24 cellular contexts compared by ENCODE assay signal in the genomic region with DNA sequence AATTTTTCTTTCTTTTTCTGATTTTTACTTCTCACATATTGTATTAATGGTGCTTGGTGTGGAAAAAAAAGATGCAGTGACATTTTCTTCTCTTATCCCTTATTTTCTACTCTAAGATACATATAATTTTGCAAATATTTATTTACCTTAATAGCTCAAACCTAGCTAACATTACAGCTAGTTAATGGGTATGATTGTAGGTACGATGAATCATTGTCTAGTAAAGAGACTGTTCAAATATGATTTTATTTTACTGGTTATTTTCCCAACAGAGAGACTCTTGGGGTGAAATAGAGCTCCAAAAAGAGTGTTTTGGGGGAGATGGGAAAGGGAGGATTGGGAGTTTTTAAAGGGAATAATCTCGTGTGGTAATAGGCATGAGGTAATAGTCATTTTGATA.
"Had no signal": no experiment of that assay in that cellular context is flagged by ENCODE, and none has a peak within 500 bp of the region (broad histone marks: within the 10 kb centered on the region; RNA-seq: fewer than 3 reads in every experiment).

No MANE protein-coding gene starts in this region.

- H3K9me3 Mint-ChIP-seq: activated CD4-positive, alpha-beta T cell treated with anti-CD3 and anti-CD28 coated beads, Interleukin-2, amount 10 ng/mL, durations not matched to agents 7 days and 5 days; activated naive CD8-positive, alpha-beta T cell treated with anti-CD3 and anti-CD28 coated beads, Interleukin-2, amount 50 U/mL, for 24 hours had no signal

- H3K9me3 ChIP-seq: SJSA1 had no signal

- H3K27me3 ChIP-seq: cardiac muscle cell, SJSA1 had no signal

- H3K27me3 Mint-ChIP-seq: activated CD4-positive, alpha-beta memory T cell treated with anti-CD3 and anti-CD28 coated beads for 36 hours; activated CD4-positive, alpha-beta T cell treated with anti-CD3 and anti-CD28 coated beads, Interleukin-2, amount 10 ng/mL, durations not matched to agents 7 days and 5 days; activated naive CD8-positive, alpha-beta T cell treated with anti-CD3 and anti-CD28 coated beads, Interleukin-2, amount 50 U/mL, for 24 hours had no signal

- H3K4me1 ChIP-seq: SJSA1 had no signal

- H3K27ac ChIP-seq: cardiac muscle cell, RWPE1, SJSA1 had no signal

- H3K4me1 Mint-ChIP-seq: activated CD4-positive, alpha-beta T cell treated with anti-CD3 and anti-CD28 coated beads, Interleukin-2, amount 10 ng/mL, durations not matched to agents 7 days and 5 days; activated naive CD8-positive, alpha-beta T cell treated with anti-CD3 and anti-CD28 coated beads, Interleukin-2, amount 50 U/mL, for 24 hours; brain had no signal

- H3K36me3 ChIP-seq: cardiac muscle cell had no signal

- H3K27ac Mint-ChIP-seq: activated CD4-positive, alpha-beta memory T cell treated with anti-CD3 and anti-CD28 coated beads for 36 hours; activated CD4-positive, alpha-beta T cell treated with anti-CD3 and anti-CD28 coated beads, Interleukin-2, amount 10 ng/mL, durations not matched to agents 7 days and 5 days; activated naive CD4-positive, alpha-beta T cell treated with anti-CD3 and anti-CD28 coated beads, Interleukin-2, amount 50 U/mL, for 72 hours; activated naive CD8-positive, alpha-beta T cell treated with anti-CD3 and anti-CD28 coated beads, Interleukin-2, amount 50 U/mL, for 24 hours; brain had no signal

- H3K4me3 ChIP-seq: cardiac muscle cell, SJSA1 had no signal

- ATAC-seq: activated naive CD4-positive, alpha-beta T cell treated with anti-CD3 and anti-CD28 coated beads, Interleukin-2, amount 50 U/mL, for 72 hours; activated naive CD8-positive, alpha-beta T cell treated with anti-CD3 and anti-CD28 coated beads, Interleukin-2, amount 50 U/mL, for 24 hours; activated T-cell treated with anti-CD3 and anti-CD28 coated beads, Interleukin-2, amount 50 U/mL, for 4 hours; Panc1 had no signal

- DNase-seq: activated CD4-positive, alpha-beta memory T cell treated with anti-CD3 and anti-CD28 coated beads for 36 hours; activated CD4-positive, alpha-beta T cell treated with anti-CD3 and anti-CD28 coated beads, Interleukin-2, amount 10 ng/mL, durations not matched to agents 7 days and 5 days; activated CD4-positive, CD25-positive, alpha-beta regulatory T cell; activated CD8-positive, alpha-beta memory T cell treated with anti-CD3 and anti-CD28 coated beads for 24 hours; activated effector memory CD4-positive, alpha-beta T cell treated with anti-CD3 and anti-CD28 coated beads, Interleukin-2, amount 50 U/mL, for 16 hours; activated naive CD4-positive, alpha-beta T cell treated with Interleukin-2 at 50 U/mL for 16 hours; activated naive CD8-positive, alpha-beta T cell treated with anti-CD3 and anti-CD28 coated beads, Interleukin-2, amount 50 U/mL, for 24 hours; activated T-cell treated with anti-CD3 and anti-CD28 coated beads, Interleukin-2, amount 50 U/mL, for 4 hours; amygdala; KG1; NCI-H1092; NCI-H1417; NCI-H2171; NCI-H345; NCI-H510A; NCI-H526 treated with DMSO at 0.1 percent for 48 hours; SHP77; SW 1271 had no signal

- H3K36me3 Mint-ChIP-seq: activated CD4-positive, alpha-beta memory T cell treated with anti-CD3 and anti-CD28 coated beads for 36 hours; activated naive CD4-positive, alpha-beta T cell treated with anti-CD3 and anti-CD28 coated beads, Interleukin-2, amount 50 U/mL, for 72 hours had no signal

- H3K4me3 Mint-ChIP-seq: activated CD4-positive, alpha-beta memory T cell treated with anti-CD3 and anti-CD28 coated beads for 36 hours; activated CD4-positive, alpha-beta T cell treated with anti-CD3 and anti-CD28 coated beads, Interleukin-2, amount 10 ng/mL, durations not matched to agents 7 days and 5 days; activated naive CD8-positive, alpha-beta T cell treated with anti-CD3 and anti-CD28 coated beads, Interleukin-2, amount 50 U/mL, for 24 hours; activated T-cell treated with anti-CD3 and anti-CD28 coated beads, Interleukin-2, amount 50 U/mL, for 4 hours; brain had no signal
